In the genomic region with DNA sequence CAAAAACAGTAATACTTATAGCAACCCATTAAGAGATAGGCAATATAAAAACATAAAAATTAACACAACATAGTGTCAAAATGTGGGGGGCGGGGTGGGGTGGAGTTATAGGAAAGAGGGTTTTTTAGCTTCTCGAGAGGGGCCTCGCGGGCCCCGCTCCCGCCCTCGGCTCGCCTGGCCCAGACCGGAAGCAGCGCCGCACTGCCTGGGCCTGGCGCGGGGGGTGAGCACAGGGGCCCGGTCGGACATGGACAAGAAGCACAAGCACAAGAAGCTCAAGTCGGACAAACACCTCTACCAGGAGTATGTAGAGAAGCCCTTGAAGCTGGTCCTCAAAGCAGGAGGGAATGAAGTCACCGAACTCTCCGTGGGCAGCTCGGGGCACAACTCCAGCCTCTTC, we compare ENCODE assay signal across 15 cellular contexts. TPM values are rescaled to one million over a fixed set of nuclear protein-coding genes. Genes with fewer than 3 reads are reported as not detected.
DNase-seq lines count a peak whose midpoint lies in the region; ATAC-seq, FAIRE-seq and TF ChIP-seq lines count a peak whose summit lies in the region.
"Had no signal": no experiment of that assay in that cellular context is flagged by ENCODE, and none has a peak within 500 bp of the region (broad histone marks: within the 10 kb centered on the region; RNA-seq: fewer than 3 reads in every experiment).

No MANE protein-coding gene starts in this region.

- BruUV-seq in HepG2 (replicated peaks; lab: Mats Ljungman, UMichigan) (no TSS peak), Caco-2 (replicated peaks; lab: Mats Ljungman, UMichigan) (no TSS peak)

- CTCF ChIA-PET in HepG2 (lab: Yijun Ruan, JAX; ENCODE audit: low intra/inter-chr PET ratio, low total read pairs), result no interaction called here
- CTCF ChIA-PET in Caco-2 (lab: Charles Lee), result no interaction called here

- no peak for TF ChIP-seq RAD21 in HepG2 (CRISPR knock-in tag; IDR thresholded peaks at IDR 0.05)

- 98% methylated on average over 19 of the region's 19 CpGs for WGBS in HepG2 (ENCODE audit: low lambda C conversion rate)
- 94% methylated on average over 5 of the region's 19 CpGs for WGBS in right lobe of liver (ENCODE audit: insufficient coverage, low coverage, low lambda C conversion rate, missing lambda C conversion rate)

- TF ChIP-seq CTCF in HepG2 (CRISPR knock-in tag; IDR thresholded peaks at IDR 0.05) (no peak), right lobe of liver (IDR thresholded peaks at IDR 0.05) (no peak), Caco-2 (IDR thresholded peaks at IDR 0.05; ENCODE audit: insufficient read depth in 1 of 2, low read depth in 1 of 2, low read length in 1 of 2, severe bottlenecking in 1 of 2, unreplicated experiment in 1 of 2) (no peak), foreskin keratinocyte (conservative IDR thresholded peaks at IDR 0.05) (no peak)

- DNase-seq in HepG2 (ENCODE audit: low spot score) (no peak), right lobe of liver (no peak), NCI-H748 treated with DMSO at 0.1 percent for 48 hours (lab: John Stamatoyannopoulos, UW) (no peak), Caco-2 (no peak), foreskin keratinocyte (no peak)
- DNase-seq: CD4-positive, CD25-positive, alpha-beta regulatory T cell; DMS153; DMS79 treated with DMSO at 0.1 percent for 48 hours; GDM1 had no signal

- H3K27me3 Mint-ChIP-seq in Caco-2 (ENCODE audit: insufficient read depth, unreplicated experiment), result no peaks in the 10 kb centered on the region
- H3K27me3 Mint-ChIP-seq: CD4-positive, CD25-positive, alpha-beta regulatory T cell had no signal

- no peak overlapping the region for H3K9ac ChIP-seq in HepG2 (ENCODE audit: insufficient read depth, low read depth, low read length)
- H3K9ac ChIP-seq in muscle layer of colon (ENCODE audit: low read length), result no peak overlapping the region
- no peak overlapping the region for H3K9ac ChIP-seq in rectal smooth muscle tissue (ENCODE audit: low read length)
- H3K9ac ChIP-seq: BLaER1 treated with 17β-estradiol and CSF1 and Interleukin-3, amounts not matched to agents 10 nM and 100 nM had no signal

- H3K4me3 ChIP-seq in HepG2 (replicated peaks in 1 of 3; ENCODE audit: insufficient read depth in 1 of 3, low read depth in 2 of 3, low read length in 3 of 3) (no peak overlapping the region), right lobe of liver (no peak overlapping the region), muscle layer of colon (ENCODE audit: low read depth in 1 of 2, low read length in 2 of 2) (no peak overlapping the region), rectal smooth muscle tissue (ENCODE audit: low read length) (no peak overlapping the region), Caco-2 (ENCODE audit: low read depth, low read length) (no peak overlapping the region)
- H3K4me3 ChIP-seq: BLaER1 treated with 17β-estradiol and CSF1 and Interleukin-3, amounts not matched to agents 10 nM and 100 nM; GM23338 had no signal

- TF ChIP-seq POLR2A in HepG2 (IDR thresholded peaks at IDR 0.05; ENCODE audit: insufficient read depth in 1 of 2, low read depth in 2 of 2, low read length in 2 of 2) (no peak), right lobe of liver (IDR thresholded peaks at IDR 0.05) (no peak)

- ATAC-seq in HepG2, result no peak
- ATAC-seq in right lobe of liver, result no peak
- no peak for ATAC-seq in foreskin keratinocyte
- ATAC-seq: GM23338 had no signal

- POLR2A ChIA-PET in HepG2 (lab: Yijun Ruan, JAX) (no interaction called here), Caco-2 (lab: Charles Lee) (no interaction called here)

- no peaks in the 10 kb centered on the region for H3K27me3 ChIP-seq in HepG2 (ENCODE audit: control insufficient read depth in 1 of 2, insufficient read depth in 2 of 2, low read length in 2 of 2)
- no peaks in the 10 kb centered on the region for H3K27me3 ChIP-seq in right lobe of liver
- no peaks in the 10 kb centered on the region for H3K27me3 ChIP-seq in muscle layer of colon (ENCODE audit: control insufficient read depth in 1 of 2, insufficient read depth in 2 of 2, low read length in 2 of 2)
- H3K27me3 ChIP-seq in rectal smooth muscle tissue (ENCODE audit: control insufficient read depth, insufficient read depth, low read length), result no peaks in the 10 kb centered on the region
- H3K27me3 ChIP-seq in Caco-2 (replicated peaks; ENCODE audit: control insufficient read depth, insufficient read depth, low read length), result no peaks in the 10 kb centered on the region
- H3K27me3 ChIP-seq in foreskin keratinocyte, result no peaks in the 10 kb centered on the region
- H3K27me3 ChIP-seq: BLaER1 treated with 17β-estradiol and CSF1 and Interleukin-3, amounts not matched to agents 10 nM and 100 nM had no signal

- H2AFZ ChIP-seq in HepG2 (ENCODE audit: low read length), result no peak overlapping the region
- H2AFZ ChIP-seq: GM23338 had no signal

- intact Hi-C loops in HepG2 (cut with micrococcal nuclease; ENCODE audit: unreplicated experiment) (no loop called here), right lobe of liver (cut with DNase I) (no loop called here), Caco-2 (cut with micrococcal nuclease; ENCODE audit: unreplicated experiment) (no loop called here)

- H3K4me2 ChIP-seq in HepG2 (ENCODE audit: low read depth, low read length), result no peak overlapping the region
- H3K4me2 ChIP-seq: BLaER1 treated with 17β-estradiol and CSF1 and Interleukin-3, amounts not matched to agents 10 nM and 100 nM; GM23338 had no signal

- TF ChIP-seq EP300 in HepG2 (IDR thresholded peaks at IDR 0.05; ENCODE audit: low read depth in 2 of 2, low read length in 2 of 2) (no peak), HepG2 (CRISPR knock-in tag; IDR thresholded peaks at IDR 0.05; ENCODE audit: borderline replicate concordance) (no peak)

- in situ Hi-C loops in HepG2 (cut with HindIII; ENCODE audit: extremely low pct_ligation_motif_present, low pct_unique_long_range_greater_than_20kb), result no loop called here

- peaks cover 35% of the 10 kb centered on the region for H3K4me1 ChIP-seq in HepG2 (ENCODE audit: insufficient read depth, low read length)
- peaks cover 0 to 8% (median 4%) of the 10 kb centered on the region in 4 donors for H3K4me1 ChIP-seq in right lobe of liver
- H3K4me1 ChIP-seq in muscle layer of colon (ENCODE audit: insufficient read depth, low read length), result peaks cover 51% of the 10 kb centered on the region
- H3K4me1 ChIP-seq in rectal smooth muscle tissue (ENCODE audit: control insufficient read depth, insufficient read depth, low read length), result peaks cover 25% of the 10 kb centered on the region
- no peaks in the 10 kb centered on the region for H3K4me1 ChIP-seq in Caco-2
- H3K4me1 ChIP-seq in foreskin keratinocyte, result peaks cover 15% of the 10 kb centered on the region

- no peaks in the 10 kb centered on the region for H3K9me3 ChIP-seq in HepG2 (ENCODE audit: low read length)
- no peaks in the 10 kb centered on the region for H3K9me3 ChIP-seq in right lobe of liver
- no peaks in the 10 kb centered on the region for H3K9me3 ChIP-seq in muscle layer of colon (ENCODE audit: low read length)
- H3K9me3 ChIP-seq in Caco-2, result peaks cover 11% of the 10 kb centered on the region

- H3K4me3 Mint-ChIP-seq in Caco-2 (ENCODE audit: unreplicated experiment), result no peak overlapping the region
- H3K4me3 Mint-ChIP-seq: GM23338 had no signal

- H3K27ac ChIP-seq in HepG2 (ENCODE audit: extremely low read length, insufficient read depth, low read length) (no peak overlapping the region), right lobe of liver (no peak overlapping the region), muscle layer of colon (ENCODE audit: low read depth, low read length) (peak overlapping the region; percentile 61), rectal smooth muscle tissue (ENCODE audit: low read depth, low read length) (peak overlapping the region; percentile 70), foreskin keratinocyte (no peak overlapping the region)
- H3K27ac ChIP-seq: BLaER1 treated with 17β-estradiol and CSF1 and Interleukin-3, amounts not matched to agents 10 nM and 100 nM had no signal

- H3K4me1 Mint-ChIP-seq in Caco-2 (ENCODE audit: low read depth, unreplicated experiment), result no peaks in the 10 kb centered on the region

- H3K9me3 Mint-ChIP-seq in Caco-2 (ENCODE audit: unreplicated experiment), result peaks cover 17% of the 10 kb centered on the region

- H4K20me1 ChIP-seq in HepG2 (ENCODE audit: insufficient read depth, low read length), result no peaks in the 10 kb centered on the region

- peaks cover 6% of the 10 kb centered on the region for H3K36me3 Mint-ChIP-seq in Caco-2 (ENCODE audit: insufficient read depth, unreplicated experiment)

- H3K36me3 ChIP-seq in HepG2 (replicated peaks in 1 of 2; ENCODE audit: control insufficient read depth in 1 of 2, insufficient read depth in 2 of 2, low read length in 2 of 2) (no peaks in the 10 kb centered on the region), right lobe of liver (no peaks in the 10 kb centered on the region), muscle layer of colon (ENCODE audit: insufficient read depth, low read length) (no peaks in the 10 kb centered on the region), rectal smooth muscle tissue (ENCODE audit: control insufficient read depth, insufficient read depth, low read length) (no peaks in the 10 kb centered on the region), Caco-2 (ENCODE audit: control insufficient read depth, insufficient read depth, low read length) (no peaks in the 10 kb centered on the region)
- H3K36me3 ChIP-seq: HAP-1 had no signal

- no peak for FAIRE-seq in HepG2 (lab: Jason Lieb, UNC)
- FAIRE-seq: GM12892 had no signal

- no peak overlapping the region for H3K27ac Mint-ChIP-seq in Caco-2 (ENCODE audit: unreplicated experiment)
- H3K27ac Mint-ChIP-seq: GM23338 had no signal

- H3K79me2 ChIP-seq in HepG2 (ENCODE audit: insufficient read depth, low read length), result peaks cover 80% of the 10 kb centered on the region

RNA-seq across cellular contexts. Expression of a gene that starts 53.4 kb away (rescaled TPM):
- total RNA-seq in HepG2 (2016; rRNA removed; fragmentation: Illumina TruSeq; extraction: Trizol), result 31.3 and 48.0 TPM in 2 replicates
- total RNA-seq in HepG2 (2016; cell fraction: cytosol; rRNA removed; fragmentation: Illumina TruSeq; extraction: Trizol; ENCODE audit: low read depth), result 90.3 and 96.9 TPM in 2 replicates
- 31.5 and 50.9 TPM in 2 replicates for total RNA-seq in HepG2 (2016; cell fraction: insoluble cytoplasmic fraction; rRNA removed; fragmentation: Illumina TruSeq; extraction: Trizol)
- total RNA-seq in HepG2 (2016; cell fraction: membrane; rRNA removed; fragmentation: Illumina TruSeq; extraction: Trizol), result 39.0 and 57.5 TPM in 2 replicates
- 75.6 and 80.9 TPM in 2 replicates for total RNA-seq in HepG2 (2016; cell fraction: nucleus; rRNA removed; fragmentation: Illumina TruSeq; extraction: Trizol)
- 11.3 and 12.8 TPM in 2 replicates for polyA plus RNA-seq in HepG2 (2011; rRNA removed)
- polyA plus RNA-seq in HepG2 (2011; cell fraction: cytosol; rRNA removed), result 5.3 and 8.5 TPM in 2 replicates
- 7.9 and 9.3 TPM in 2 replicates for polyA plus RNA-seq in HepG2 (2011; cell fraction: nucleus; rRNA removed)
- polyA plus RNA-seq in HepG2 (2012), result 10.5 and 11.7 TPM in 2 replicates
- 2.4 and 2.7 TPM in 2 replicates for polyA plus RNA-seq in HepG2 (2016; cell fraction: cytosol; fragmentation: Illumina TruSeq; extraction: Trizol; ENCODE audit: low read depth)
- polyA plus RNA-seq in HepG2 (2016; cell fraction: insoluble cytoplasmic fraction; fragmentation: Illumina TruSeq; extraction: Trizol; ENCODE audit: low read depth), result 34.0 and 36.3 TPM in 2 replicates
- polyA plus RNA-seq in HepG2 (2016; cell fraction: membrane; fragmentation: Illumina TruSeq; extraction: Trizol; ENCODE audit: low read depth), result 4.3 and 5.6 TPM in 2 replicates
- 30.6 and 34.2 TPM in 2 replicates for polyA plus RNA-seq in HepG2 (2016; cell fraction: nucleus; fragmentation: Illumina TruSeq; extraction: Trizol; ENCODE audit: insufficient read depth, low read depth)
- polyA minus RNA-seq in HepG2 (2011; rRNA and poly(A)+ RNA removed; ENCODE audit: low replicate concordance), result 12.1 and 22.3 TPM in 2 replicates
- 18.6 and 21.0 TPM in 2 replicates for polyA minus RNA-seq in HepG2 (2011; cell fraction: cytosol; rRNA and poly(A)+ RNA removed)
- 90.9 and 94.9 TPM in 2 replicates for polyA minus RNA-seq in HepG2 (2011; cell fraction: nucleus; rRNA and poly(A)+ RNA removed)
- 10 to 100 TPM in 4 of 6 experiments, 1 to 10 TPM in 2; 9.3 to 21.4 (median 12.5) TPM for total RNA-seq in right lobe of liver
- total RNA-seq in Caco-2 (2022), result 22.2 and 28.8 TPM in 2 replicates
- total RNA-seq in foreskin keratinocyte, result 10.6 and 14.1 TPM in 2 replicates
- 2.6 and 3.3 TPM in 2 replicates for polyA plus RNA-seq in foreskin keratinocyte

Comparison
In these comparisons a context has a peak if more than half of its experiments do, and no peak if none do; other contexts are left out.
1. H3K27ac ChIP-seq: peak in muscle layer of colon (single experiment) and rectal smooth muscle tissue (single experiment); none in HepG2 (single experiment), right lobe of liver (0 of 3) and foreskin keratinocyte (single experiment).